ENCODE assay signal across 1 cellular context in the genomic region with DNA sequence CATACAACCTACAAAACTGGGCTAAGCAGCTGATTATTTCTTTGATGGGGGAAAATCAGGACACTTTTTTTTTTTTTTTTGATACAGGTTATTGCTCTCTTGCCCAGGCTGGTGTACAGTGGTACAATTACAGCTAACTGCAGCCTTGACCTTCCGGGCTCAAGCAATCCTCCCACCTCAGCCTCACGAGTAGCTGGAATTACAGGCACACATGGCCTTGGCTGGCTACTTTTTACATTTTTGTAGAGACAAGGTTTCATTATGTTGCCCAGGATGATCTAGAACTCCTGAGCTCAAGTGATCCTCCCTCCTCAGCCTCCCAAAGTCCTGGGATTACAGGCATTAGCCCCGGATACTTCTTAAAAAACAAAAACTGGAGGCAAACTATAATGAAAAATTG.
TF ChIP-seq lines count a peak whose summit lies in the region.

No MANE protein-coding gene starts in this region.

TF ChIP-seq in HepG2, 621 proteins besides CTCF, POLR2A, EP300 and RAD21:
- TF ChIP-seq SIX4 (CRISPR knock-in tag; IDR thresholded peaks at IDR 0.05): no peak
- TF ChIP-seq, protein P1, sequence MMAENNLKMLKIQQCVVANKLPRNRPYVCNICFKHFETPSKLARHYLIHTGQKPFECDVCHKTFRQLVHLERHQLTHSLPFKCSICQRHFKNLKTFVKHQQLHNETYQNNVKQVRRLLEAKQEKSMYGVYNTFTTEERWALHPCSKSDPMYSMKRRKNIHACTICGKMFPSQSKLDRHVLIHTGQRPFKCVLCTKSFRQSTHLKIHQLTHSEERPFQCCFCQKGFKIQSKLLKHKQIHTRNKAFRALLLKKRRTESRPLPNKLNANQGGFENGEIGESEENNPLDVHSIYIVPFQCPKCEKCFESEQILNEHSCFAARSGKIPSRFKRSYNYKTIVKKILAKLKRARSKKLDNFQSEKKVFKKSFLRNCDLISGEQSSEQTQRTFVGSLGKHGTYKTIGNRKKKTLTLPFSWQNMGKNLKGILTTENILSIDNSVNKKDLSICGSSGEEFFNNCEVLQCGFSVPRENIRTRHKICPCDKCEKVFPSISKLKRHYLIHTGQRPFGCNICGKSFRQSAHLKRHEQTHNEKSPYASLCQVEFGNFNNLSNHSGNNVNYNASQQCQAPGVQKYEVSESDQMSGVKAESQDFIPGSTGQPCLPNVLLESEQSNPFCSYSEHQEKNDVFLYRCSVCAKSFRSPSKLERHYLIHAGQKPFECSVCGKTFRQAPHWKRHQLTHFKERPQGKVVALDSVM (CRISPR knock-in tag; IDR thresholded peaks at IDR 0.05): peak; percentile 62; the same call in 1 of the 2 replicates
- TF ChIP-seq THYN1 (CRISPR knock-in tag; IDR thresholded peaks at IDR 0.05; ENCODE audit: borderline replicate concordance, low read depth): no peak
- TF ChIP-seq RCOR2 (CRISPR knock-in tag; IDR thresholded peaks at IDR 0.05): no peak
